ENCODE assay signal across 12 cellular contexts in the genomic region with DNA sequence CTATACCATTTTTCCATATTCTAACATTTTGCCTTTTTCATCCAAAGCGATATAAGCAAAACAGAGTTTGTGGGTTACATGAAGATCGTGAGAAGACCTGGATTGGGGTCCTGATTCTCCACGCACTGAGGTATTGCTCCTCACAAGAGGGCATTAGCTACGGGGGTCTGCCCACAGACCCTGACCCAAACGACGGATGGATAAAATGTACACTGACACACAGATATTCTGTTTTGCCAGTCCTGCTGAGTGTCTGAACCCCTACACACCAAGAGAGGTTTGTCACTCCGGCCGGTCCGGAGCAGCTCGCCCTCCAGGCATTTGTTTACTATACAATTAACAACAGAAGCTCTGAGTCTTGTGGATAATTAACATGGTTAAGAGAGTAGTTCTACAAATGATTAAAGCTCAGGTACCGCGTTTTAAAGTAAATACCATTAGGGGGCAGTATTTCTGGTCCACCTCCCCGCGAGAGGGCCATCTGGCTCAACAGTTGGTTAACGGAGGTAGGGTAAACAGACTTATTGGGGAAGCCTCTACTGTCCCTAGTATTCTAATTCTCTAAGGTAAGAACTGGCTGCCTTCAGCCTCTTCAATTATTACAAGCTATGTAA. TPM values are rescaled to one million over a fixed set of nuclear protein-coding genes. Genes with fewer than 3 reads are reported as not detected.
A peak's percentile ranks its signal among the peaks of the same experiment; 100 is the strongest.
DNase-seq lines count a peak whose midpoint lies in the region; ATAC-seq and TF ChIP-seq lines count a peak whose summit lies in the region.
"Had no signal": no experiment of that assay in that cellular context is flagged by ENCODE, and none has a peak within 500 bp of the region (broad histone marks: within the 10 kb centered on the region; RNA-seq: fewer than 3 reads in every experiment).

No MANE protein-coding gene starts in this region.

- WGBS in hepatocyte (ENCODE audit: low lambda C conversion rate, missing lambda C conversion rate), result 48% methylated on average over 15 of the region's 15 CpGs
- 17 to 21% methylated on average over 15 of the region's 15 CpGs for WGBS in body of pancreas, 2 donors

- TF ChIP-seq CTCF in AG09309 (IDR thresholded peaks at IDR 0.05; ENCODE audit: control insufficient read depth, insufficient read depth, low read depth, low read length, missing control alignments), result peak; percentile 16
- TF ChIP-seq CTCF in hepatocyte (IDR thresholded peaks at IDR 0.05; ENCODE audit: poor library complexity), result peak; percentile 31
- peak in 3 of 7 experiments; percentile 12 to 19 (median 17) for TF ChIP-seq CTCF in body of pancreas (IDR thresholded peaks at IDR 0.05)
- no peak for TF ChIP-seq CTCF in BE2C (IDR thresholded peaks at IDR 0.05; ENCODE audit: low read depth, low read length)

- H3K27ac ChIP-seq in hepatocyte (no peak overlapping the region), body of pancreas (no peak overlapping the region)
- H3K27ac ChIP-seq: SK-N-MC had no signal

- intact Hi-C loops in body of pancreas (cut with DNase I), result no loop called here

- no peak overlapping the region for H3K4me3 ChIP-seq in AG09309 (ENCODE audit: control insufficient read depth, low read depth, low read length)
- H3K4me3 ChIP-seq in hepatocyte, result no peak overlapping the region
- no peak overlapping the region for H3K4me3 ChIP-seq in body of pancreas
- H3K4me3 ChIP-seq in BE2C (ENCODE audit: low read depth, low read length), result no peak overlapping the region
- H3K4me3 ChIP-seq: SK-N-MC had no signal

- ATAC-seq in GM18502 (IDR thresholded peaks at IDR 0.05; ENCODE audit: poor library complexity, unreplicated experiment) (peak; percentile 67), body of pancreas (no peak)

- no peaks in the 10 kb centered on the region for H3K4me1 ChIP-seq in hepatocyte (ENCODE audit: insufficient read depth)
- H3K4me1 ChIP-seq in body of pancreas, result no peaks in the 10 kb centered on the region
- H3K4me1 ChIP-seq in BE2C, result no peaks in the 10 kb centered on the region

- no peak overlapping the region for H3K4me2 ChIP-seq in hepatocyte

- H3K9me3 ChIP-seq in hepatocyte (ENCODE audit: low read depth) (no peaks in the 10 kb centered on the region), body of pancreas (no peaks in the 10 kb centered on the region), BE2C (no peaks in the 10 kb centered on the region; the same call in 1 of the 2 replicates)

- no peaks in the 10 kb centered on the region for H3K79me2 ChIP-seq in hepatocyte

- H3K36me3 ChIP-seq in hepatocyte (replicated peaks; ENCODE audit: insufficient read depth, low read depth) (no peaks in the 10 kb centered on the region), body of pancreas (replicated peaks in 1 of 2; ENCODE audit: insufficient read depth in 1 of 2, low read depth in 2 of 2) (no peaks in the 10 kb centered on the region), BE2C (no peaks in the 10 kb centered on the region)

- no peaks in the 10 kb centered on the region for H4K20me1 ChIP-seq in hepatocyte (ENCODE audit: insufficient read depth, poor library complexity, severe bottlenecking)

- DNase-seq in AG09309 (ENCODE audit: low read depth), result no peak
- peak; percentile 2 for DNase-seq in NCI-H774 (lab: John Stamatoyannopoulos, UW)
- peak; percentile 37 for DNase-seq in hepatocyte (ENCODE audit: low spot score)
- no peak for DNase-seq in NCI-H2029 (lab: John Stamatoyannopoulos, UW)
- DNase-seq in body of pancreas, result no peak
- DNase-seq in BE2C, result no peak
- no peak for DNase-seq in AG08395 (ENCODE audit: low spot score)
- DNase-seq: midbrain; stimulated activated CD4-positive, alpha-beta T cell treated with anti-CD3 and anti-CD28 coated beads, Interleukin-2, amount 100 ng/mL, for 24 hours had no signal

- no peak overlapping the region for H2AFZ ChIP-seq in hepatocyte

- no peaks in the 10 kb centered on the region for H3K27me3 ChIP-seq in hepatocyte
- no peaks in the 10 kb centered on the region for H3K27me3 ChIP-seq in body of pancreas
- H3K27me3 ChIP-seq in BE2C, result no peaks in the 10 kb centered on the region

- TF ChIP-seq POLR2A in body of pancreas (IDR thresholded peaks at IDR 0.05), result no peak

- H3K9me2 ChIP-seq in hepatocyte (replicated peaks; ENCODE audit: insufficient read depth), result no peaks in the 10 kb centered on the region

RNA-seq across cellular contexts. Expression of gene SCYGR8, which starts 28.4 kb away (rescaled TPM):
- total RNA-seq in hepatocyte (not detected in 2 replicates), body of pancreas (not detected)
- polyA plus RNA-seq in hepatocyte, result not detected in 2 replicates
- not detected for polyA plus RNA-seq in BE2C (2012; ENCODE audit: insufficient read depth, insufficient read length, low read depth)
- total RNA-seq: M059J had no signal

RNA-seq across cellular contexts. Expression of gene CCL20, which starts 39.5 kb away (rescaled TPM):
- total RNA-seq in hepatocyte, result 70.2 and 112 TPM in 2 replicates
- polyA plus RNA-seq in hepatocyte, result 80.0 and 112 TPM in 2 replicates
- 1 to 10 TPM in 1 of 2 donors, not detected in 1; 2.6 TPM for total RNA-seq in body of pancreas
- polyA plus RNA-seq in BE2C (2012; ENCODE audit: insufficient read depth, insufficient read length, low read depth), result not detected
- total RNA-seq: M059J had no signal

RNA-seq across cellular contexts. Expression of gene SCYGR7, which starts 46.0 kb away (rescaled TPM):
- total RNA-seq in hepatocyte (not detected in 2 replicates), body of pancreas (not detected)
- polyA plus RNA-seq in hepatocyte, result not detected in 2 replicates
- not detected for polyA plus RNA-seq in BE2C (2012; ENCODE audit: insufficient read depth, insufficient read length, low read depth)
- total RNA-seq: M059J had no signal

RNA-seq across cellular contexts. Expression of gene SCYGR6, which starts 49.6 kb away (rescaled TPM):
- total RNA-seq in hepatocyte (not detected in 2 replicates), body of pancreas (not detected)
- not detected in 2 replicates for polyA plus RNA-seq in hepatocyte
- polyA plus RNA-seq in BE2C (2012; ENCODE audit: insufficient read depth, insufficient read length, low read depth), result not detected
- total RNA-seq: M059J had no signal

RNA-seq across cellular contexts. Expression of gene SLC19A3, which starts 56.3 kb away (rescaled TPM):
- total RNA-seq in hepatocyte (19.7 and 21.8 TPM in 2 replicates), body of pancreas (10 to 100 TPM; 11.7 to 23.4 TPM)
- 13.8 and 15.5 TPM in 2 replicates for polyA plus RNA-seq in hepatocyte
- 0.91 TPM for polyA plus RNA-seq in BE2C (2012; ENCODE audit: insufficient read depth, insufficient read length, low read depth)
- total RNA-seq: M059J had no signal

Comparison
In these comparisons a context has a peak if more than half of its experiments do, and no peak if none do; other contexts are left out.
1. DNase-seq: peak in NCI-H774 (single experiment) and hepatocyte (single experiment); none in AG09309 (single experiment), NCI-H2029 (single experiment), body of pancreas (0 of 4), BE2C (single experiment) and AG08395 (single experiment).
2. RNA of gene CCL20, which starts 39.5 kb away (total RNA-seq): 70.2 to 112 TPM in hepatocyte; 2.6 TPM in body of pancreas; every median in the first group is over 10 times any median in the second.